In genomic region chr3:195582947-195583346, GRCh38 we compare ENCODE assay signal across 13 cellular contexts. TPM values are rescaled to one million over a fixed set of nuclear protein-coding genes. Genes with fewer than 3 reads are reported as not detected.
A peak's percentile ranks its signal among the peaks of the same experiment; 100 is the strongest.
DNase-seq lines count a peak whose midpoint lies in the region; ATAC-seq and TF ChIP-seq lines count a peak whose summit lies in the region.
"Had no signal": no experiment of that assay in that cellular context is flagged by ENCODE, and none has a peak within 500 bp of the region (broad histone marks: within the 10 kb centered on the region; RNA-seq: fewer than 3 reads in every experiment).

No MANE protein-coding gene starts in this region.

- peak overlapping the region; percentile 81 to 83 for H3K27ac ChIP-seq in breast epithelium
- peak overlapping the region in 1 of 2 donors; percentile 10 for H3K27ac ChIP-seq in coronary artery
- H3K27ac ChIP-seq in upper lobe of right lung: no peak overlapping the region
- H3K27ac ChIP-seq in prostate gland: no peak overlapping the region
- H3K27ac ChIP-seq: neural progenitor cell had no signal

- intact Hi-C loops in breast epithelium (cut with DNase I; ENCODE audit: low total_unique reads): no loop called here
- intact Hi-C loops in MCF 10A (cut with micrococcal nuclease): no loop called here
- intact Hi-C loops in left colon (cut with DNase I, micrococcal nuclease): no loop called here
- intact Hi-C loops in upper lobe of right lung (cut with DNase I): no loop called here
- intact Hi-C loops in prostate gland (cut with DNase I): no loop called here

- POLR2A ChIA-PET in MCF 10A (lab: Yijun Ruan, JAX): interaction anchor here (0.6 to 0.9 kb wide), 3 partner anchors 8 to 986 kb away, joined by 3 read pairs; partner anchors contain the start of genes FBXO45 and WDR53

- no peaks in the 10 kb centered on the region for H3K27me3 Mint-ChIP-seq in MCF 10A (ENCODE audit: insufficient read depth, unreplicated experiment)

- no TSS peak for BruUV-seq in MCF 10A (replicated peaks; lab: Mats Ljungman, UMichigan)

- TF ChIP-seq CTCF in breast epithelium (IDR thresholded peaks at IDR 0.05): no peak
- no peak for TF ChIP-seq CTCF in MCF 10A (IDR thresholded peaks at IDR 0.05; ENCODE audit: unreplicated experiment)
- no peak for TF ChIP-seq CTCF in coronary artery (IDR thresholded peaks at IDR 0.05)
- no peak for TF ChIP-seq CTCF in upper lobe of right lung (IDR thresholded peaks at IDR 0.05)
- TF ChIP-seq CTCF in prostate gland (IDR thresholded peaks at IDR 0.05): no peak

- H3K4me1 Mint-ChIP-seq in MCF 10A (ENCODE audit: insufficient read depth, unreplicated experiment): peaks cover 11% of the 10 kb centered on the region

- WGBS in prostate gland: 81% methylated on average over 9 of the region's 9 CpGs

- H3K27me3 ChIP-seq in breast epithelium (no peaks in the 10 kb centered on the region), upper lobe of right lung (no peaks in the 10 kb centered on the region), prostate gland (replicated peaks; ENCODE audit: insufficient read depth) (no peaks in the 10 kb centered on the region)
- H3K27me3 ChIP-seq: neural progenitor cell had no signal

- H3K4me3 Mint-ChIP-seq in MCF 10A (ENCODE audit: unreplicated experiment): no peak overlapping the region
- H3K4me3 Mint-ChIP-seq: activated naive CD4-positive, alpha-beta T cell treated with anti-CD3 and anti-CD28 coated beads, Interleukin-2, amount 10 ng/mL, durations not matched to agents 7 days and 5 days; neural progenitor cell had no signal

- ATAC-seq in left colon (peak; percentile 87), upper lobe of right lung (peak; percentile 24), GM19397 (IDR thresholded peaks at IDR 0.05; ENCODE audit: unreplicated experiment) (no peak)

- no peaks in the 10 kb centered on the region for H3K36me3 ChIP-seq in breast epithelium
- no peaks in the 10 kb centered on the region for H3K36me3 ChIP-seq in upper lobe of right lung
- H3K36me3 ChIP-seq in prostate gland: no peaks in the 10 kb centered on the region
- H3K36me3 ChIP-seq: neural progenitor cell had no signal

- no peak for TF ChIP-seq POLR2A in breast epithelium (IDR thresholded peaks at IDR 0.05)
- no peak for TF ChIP-seq POLR2A in prostate gland (IDR thresholded peaks at IDR 0.05)

- H3K9me3 ChIP-seq in breast epithelium (no peaks in the 10 kb centered on the region), upper lobe of right lung (no peaks in the 10 kb centered on the region), prostate gland (no peaks in the 10 kb centered on the region)

- CTCF ChIA-PET in MCF 10A (lab: Yijun Ruan, JAX): interaction anchor here (0.6 kb wide), 2 partner anchors 268 to 938 kb away, joined by 3 to 5 read pairs; no protein-coding TSS in a partner anchor

- peaks cover 5% of the 10 kb centered on the region for H3K36me3 Mint-ChIP-seq in MCF 10A (ENCODE audit: insufficient read depth, unreplicated experiment)
- H3K36me3 Mint-ChIP-seq: activated naive CD4-positive, alpha-beta T cell treated with anti-CD3 and anti-CD28 coated beads, Interleukin-2, amount 10 ng/mL, durations not matched to agents 7 days and 5 days; neural progenitor cell had no signal

- H3K4me3 ChIP-seq in breast epithelium (peak overlapping the region; percentile 45 to 66 (median 53)), coronary artery (peak overlapping the region; percentile 41), upper lobe of right lung (no peak overlapping the region), prostate gland (no peak overlapping the region)
- H3K4me3 ChIP-seq: neural progenitor cell had no signal

- H3K27ac Mint-ChIP-seq in MCF 10A (ENCODE audit: low read depth, unreplicated experiment): no peak overlapping the region
- H3K27ac Mint-ChIP-seq: activated naive CD4-positive, alpha-beta T cell treated with anti-CD3 and anti-CD28 coated beads, Interleukin-2, amount 10 ng/mL, durations not matched to agents 7 days and 5 days; neural progenitor cell had no signal

- H3K4me1 ChIP-seq in breast epithelium (peaks cover 0 to 6% of the 10 kb centered on the region in 2 donors), upper lobe of right lung (peaks cover 7% of the 10 kb centered on the region), prostate gland (replicated peaks) (peaks cover 4% of the 10 kb centered on the region)
- H3K4me1 ChIP-seq: neural progenitor cell had no signal

- DNase-seq in breast epithelium (ENCODE audit: low spot score in 2 of 2) (no peak), MCF 10A (ENCODE audit: unreplicated experiment) (no peak), coronary artery (ENCODE audit: low spot score) (no peak), left colon (peak in 1 of 2 donors; percentile 19), upper lobe of right lung (no peak), prostate gland (ENCODE audit: low spot score) (no peak)
- no peak for DNase-seq in activated CD4-positive, CD25-positive, alpha-beta regulatory T cell (lab: John Stamatoyannopoulos, UW)
- DNase-seq: activated CD8-positive, alpha-beta memory T cell treated with anti-CD3 and anti-CD28 coated beads for 24 hours; activated naive CD4-positive, alpha-beta T cell treated with anti-CD3 and anti-CD28 coated beads, Interleukin-2, amount 10 ng/mL, durations not matched to agents 7 days and 5 days; kidney glomerular epithelial cell had no signal

- no peaks in the 10 kb centered on the region for H3K9me3 Mint-ChIP-seq in MCF 10A (ENCODE audit: unreplicated experiment)
- H3K9me3 Mint-ChIP-seq: activated naive CD4-positive, alpha-beta T cell treated with anti-CD3 and anti-CD28 coated beads, Interleukin-2, amount 10 ng/mL, durations not matched to agents 7 days and 5 days; neural progenitor cell had no signal

RNA-seq across cellular contexts. Expression of gene APOD, which starts 0.8 kb away (rescaled TPM):
- total RNA-seq in breast epithelium: 1,000 to 10,000 TPM in 2 of 3 donors, 100 to 1,000 TPM in 1; 651 to 2,224 (median 1,247) TPM
- total RNA-seq in MCF 10A (2022): 0.83 and 1.9 TPM in 2 replicates
- total RNA-seq in left colon: 10 to 100 TPM; 20.5 to 27.4 TPM
- total RNA-seq in upper lobe of right lung: 59.4 TPM
- total RNA-seq in prostate gland: 100 to 1,000 TPM in 1 of 2 donors, 10 to 100 TPM in 1; 52.4 to 121 TPM
- total RNA-seq: Daoy had no signal

RNA-seq across cellular contexts. Expression of gene PPP1R2, which starts 39.8 kb away (rescaled TPM):
- total RNA-seq in breast epithelium (10 to 100 TPM; 44.8 to 65.7 (median 61.6) TPM), MCF 10A (2022) (53.0 and 68.6 TPM in 2 replicates), left colon (10 to 100 TPM; 41.1 to 50.5 TPM), upper lobe of right lung (46.3 TPM), prostate gland (100 to 1,000 TPM in 1 of 2 donors, 10 to 100 TPM in 1; 75.8 to 119 TPM)

Comparison
In these comparisons a context has a peak if more than half of its experiments do, and no peak if none do; other contexts are left out.
1. RNA of gene APOD, which starts 0.8 kb away (total RNA-seq): 651 to 2,224 TPM in breast epithelium; 52.4 to 121 TPM in prostate gland, 59.4 TPM in upper lobe of right lung (single experiment), 20.5 to 27.4 TPM in left colon and 0.83 to 1.9 TPM in MCF 10A; every median in the first group is over 4 times any median in the second.
2. H3K27ac ChIP-seq: peak in breast epithelium (2 of 2); none in upper lobe of right lung (single experiment) and prostate gland (0 of 2).
3. H3K4me3 ChIP-seq: peak in breast epithelium (3 of 3) and coronary artery (single experiment); none in upper lobe of right lung (single experiment) and prostate gland (0 of 2).